15 cellular contexts compared by ENCODE assay signal in the genomic region with DNA sequence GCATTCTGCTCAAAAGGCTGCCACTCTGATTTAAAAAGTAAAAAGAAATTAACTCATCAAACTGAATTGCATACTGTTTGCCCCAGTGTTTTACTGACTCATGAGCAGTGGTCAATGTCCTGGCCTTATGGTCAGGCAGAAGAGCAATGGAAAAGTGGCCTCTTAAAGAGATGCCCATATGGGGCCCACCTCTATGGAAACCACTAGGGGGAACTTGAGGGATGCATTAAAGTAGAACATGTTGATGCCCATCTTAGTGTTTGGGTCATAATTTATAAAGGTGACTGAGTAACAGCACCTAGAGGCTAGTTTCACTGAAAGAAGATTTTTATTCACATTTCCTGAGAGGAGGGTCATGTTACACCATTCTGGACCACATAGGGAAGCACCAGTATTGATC.
DNase-seq lines count a peak whose midpoint lies in the region; ATAC-seq, FAIRE-seq and TF ChIP-seq lines count a peak whose summit lies in the region.
"Had no signal": no experiment of that assay in that cellular context is flagged by ENCODE, and none has a peak within 500 bp of the region (broad histone marks: within the 10 kb centered on the region; RNA-seq: fewer than 3 reads in every experiment).

No MANE protein-coding gene starts in this region.

- no peak overlapping the region for H2BK5ac ChIP-seq in IMR-90 (ENCODE audit: low read depth, low read length, poor library complexity, severe bottlenecking)
- no peak overlapping the region for H2BK5ac ChIP-seq in mesendoderm (ENCODE audit: low read length)

- no peak overlapping the region for H3K14ac ChIP-seq in IMR-90 (replicated peaks; ENCODE audit: low read depth, low read length)

- TF ChIP-seq CTCF in IMR-90 (conservative IDR thresholded peaks at IDR 0.05; ENCODE audit: low read depth, low read length) (peak; percentile 37), brain microvascular endothelial cell (IDR thresholded peaks at IDR 0.05; ENCODE audit: low read depth, low read length, missing control alignments) (peak; percentile 59)

- no peak overlapping the region for H3K27ac Mint-ChIP-seq in T-helper 17 cell
- H3K27ac Mint-ChIP-seq: activated CD4-positive, alpha-beta memory T cell treated with anti-CD3 and anti-CD28 coated beads for 36 hours; activated T-helper 2 cell treated with anti-CD3 and anti-CD28 coated beads, Interferon-gamma antibody, Interleukin-2, Interleukin-4, amounts not matched to agents 10 μg/mL and 5 μg/mL and 100 μg/mL, durations not matched to agents 14 hours and 24 hours and 36 hours; memory B cell had no signal

- no peak overlapping the region for H2BK20ac ChIP-seq in IMR-90 (ENCODE audit: low read depth, low read length)

- H3K4me3 ChIP-seq in IMR-90 (ENCODE audit: insufficient read depth, low read depth, low read length) (no peak overlapping the region), brain microvascular endothelial cell (ENCODE audit: low read depth, low read length) (no peak overlapping the region), mesendoderm (ENCODE audit: low read length) (no peak overlapping the region)
- H3K4me3 ChIP-seq: pancreas, tibial artery had no signal

- in situ Hi-C loops in IMR-90 (cut with MboI; ENCODE audit: low sequenced_read_pairs) = no loop called here
- in situ Hi-C loops in brain microvascular endothelial cell (cut with HindIII; ENCODE audit: low pct_ligation_motif_present, low sequenced_read_pairs) = no loop called here

- dilution Hi-C loops in IMR-90 (cut with HindIII; ENCODE audit: low sequenced_read_pairs, unreplicated experiment) = no loop called here

- H3K9ac ChIP-seq in IMR-90 (ENCODE audit: low read depth, low read length) (no peak overlapping the region), mesendoderm (ENCODE audit: low read length) (no peak overlapping the region)

- H3K27me3 ChIP-seq in IMR-90 (ENCODE audit: control insufficient read depth, insufficient read depth, low read length) = peaks cover 8% of the 10 kb centered on the region
- no peaks in the 10 kb centered on the region for H3K27me3 ChIP-seq in brain microvascular endothelial cell (replicated peaks)
- no peaks in the 10 kb centered on the region for H3K27me3 ChIP-seq in mesendoderm (ENCODE audit: insufficient read depth, low read length, poor library complexity)
- H3K27me3 ChIP-seq: pancreas, tibial artery had no signal

- no peak overlapping the region for H4K91ac ChIP-seq in IMR-90 (ENCODE audit: insufficient read depth, low read depth, low read length)

- peaks cover 28% of the 10 kb centered on the region for H3K27me3 Mint-ChIP-seq in T-helper 17 cell

- DNase-seq in DMS53 (lab: John Stamatoyannopoulos, UW) (peak; percentile 23), DMS53 treated with DMSO at 0.1 percent for 48 hours (lab: John Stamatoyannopoulos, UW; ENCODE audit: unreplicated experiment) (no peak), IMR-90 (peak; percentile 15), brain microvascular endothelial cell (no peak), mesendoderm (peak; percentile 45), GM12892 (ENCODE audit: insufficient read length) (no peak), T-helper 17 cell (no peak), hepatic stellate cell (ENCODE audit: low spot score) (no peak)
- DNase-seq: activated CD4-positive, alpha-beta memory T cell treated with anti-CD3 and anti-CD28 coated beads for 36 hours; DMS79; NCI-H1417 treated with DMSO at 0.1 percent for 48 hours; pancreas; tibial artery had no signal

- intact Hi-C loops in IMR-90 (cut with micrococcal nuclease) = loop anchor here (2.0 kb wide), 1 partner anchor 248 kb away; no protein-coding TSS in a partner anchor

- POLR2A ChIA-PET in IMR-90 (lab: Charles Lee; ENCODE audit: unreplicated experiment) = no interaction called here

- H3K36me3 ChIP-seq in IMR-90 (ENCODE audit: control insufficient read depth, insufficient read depth, low read length) (no peaks in the 10 kb centered on the region), brain microvascular endothelial cell (replicated peaks) (no peaks in the 10 kb centered on the region), mesendoderm (ENCODE audit: control insufficient read depth, insufficient read depth, low read length) (no peaks in the 10 kb centered on the region)
- H3K36me3 ChIP-seq: pancreas, tibial artery had no signal

- H3K9me1 ChIP-seq in IMR-90 (ENCODE audit: insufficient read depth, low read length) = no peaks in the 10 kb centered on the region

- H3K4me1 ChIP-seq in IMR-90 (ENCODE audit: control insufficient read depth, insufficient read depth, low read length) (no peaks in the 10 kb centered on the region), mesendoderm (ENCODE audit: control insufficient read depth, low read depth, low read length) (no peaks in the 10 kb centered on the region)
- H3K4me1 ChIP-seq: pancreas had no signal

- H3K4me2 ChIP-seq in IMR-90 (ENCODE audit: low read depth, low read length) (no peak overlapping the region), mesendoderm (ENCODE audit: low read length) (no peak overlapping the region)

- peaks cover 3% of the 10 kb centered on the region for H3K36me3 Mint-ChIP-seq in T-helper 17 cell (ENCODE audit: low read depth)
- H3K36me3 Mint-ChIP-seq: activated CD4-positive, alpha-beta memory T cell treated with anti-CD3 and anti-CD28 coated beads for 36 hours had no signal

- no peak overlapping the region for H2AFZ ChIP-seq in IMR-90 (replicated peaks; ENCODE audit: low read length, poor library complexity)

- H2AK5ac ChIP-seq in IMR-90 (ENCODE audit: low read depth, low read length) (no peak overlapping the region), mesendoderm (ENCODE audit: low read length) (no peak overlapping the region)

- no peak overlapping the region for H2BK120ac ChIP-seq in IMR-90 (ENCODE audit: low read depth, low read length)
- no peak overlapping the region for H2BK120ac ChIP-seq in mesendoderm (ENCODE audit: low read depth, low read length)

- TF ChIP-seq RAD21 in IMR-90 (IDR thresholded peaks at IDR 0.05; ENCODE audit: low read length) = peak; percentile 46

- no peak overlapping the region for H2BK15ac ChIP-seq in IMR-90 (ENCODE audit: low read depth, low read length)
- no peak overlapping the region for H2BK15ac ChIP-seq in mesendoderm (replicated peaks; ENCODE audit: low read depth)

- no TSS peak for BruUV-seq in IMR-90 (replicated peaks; lab: Mats Ljungman, UMichigan)

- ATAC-seq in IMR-90 (ENCODE audit: low read depth) (peak; percentile 60), T-helper 17 cell (no peak)
- ATAC-seq: pancreas had no signal

- TF ChIP-seq POLR2A in IMR-90 (IDR thresholded peaks at IDR 0.05; ENCODE audit: low read depth, low read length) (no peak), GM12892 (IDR thresholded peaks at IDR 0.05; ENCODE audit: low read depth, low read length) (no peak)

- no peaks in the 10 kb centered on the region for H3K79me1 ChIP-seq in IMR-90 (ENCODE audit: low read depth in 1 of 2, low read length in 2 of 2)
- H3K79me1 ChIP-seq in mesendoderm (ENCODE audit: low read length) = no peaks in the 10 kb centered on the region

- H2AK9ac ChIP-seq in IMR-90 (replicated peaks; ENCODE audit: low read depth, low read length, poor library complexity) = no peak overlapping the region

- no peak for FAIRE-seq in GM12892 (lab: Jason Lieb, UNC)
- FAIRE-seq: pancreas had no signal

- H3K9me3 ChIP-seq in IMR-90 (ENCODE audit: control insufficient read depth, insufficient read depth, low read length) (peaks cover 7% of the 10 kb centered on the region), T-helper 17 cell (ENCODE audit: control insufficient read depth, low read length, poor library complexity, severe bottlenecking) (no peaks in the 10 kb centered on the region)
- H3K9me3 ChIP-seq: pancreas had no signal

- H3K4me1 Mint-ChIP-seq in T-helper 17 cell = no peaks in the 10 kb centered on the region

- H3K4me3 Mint-ChIP-seq in T-helper 17 cell = no peak overlapping the region
- H3K4me3 Mint-ChIP-seq: activated CD4-positive, alpha-beta memory T cell treated with anti-CD3 and anti-CD28 coated beads for 36 hours; memory B cell had no signal

- no peaks in the 10 kb centered on the region for H3K79me2 ChIP-seq in mesendoderm (ENCODE audit: control insufficient read depth, insufficient read depth, low read length)

- H3K23ac ChIP-seq in IMR-90 (ENCODE audit: low read depth, low read length) (no peak overlapping the region), mesendoderm (ENCODE audit: low read length) (no peak overlapping the region)

- H4K8ac ChIP-seq in IMR-90 (ENCODE audit: low read depth in 2 of 2, low read length in 2 of 2) (no peak overlapping the region), mesendoderm (ENCODE audit: low read depth, low read length) (no peak overlapping the region)

- no peaks in the 10 kb centered on the region for H4K20me1 ChIP-seq in IMR-90 (ENCODE audit: insufficient read depth, low read length)

- no peak overlapping the region for H3K56ac ChIP-seq in IMR-90 (ENCODE audit: extremely low read depth, insufficient read depth, low read length)
- no peak overlapping the region for H3K56ac ChIP-seq in mesendoderm (ENCODE audit: low read length)

- CTCF ChIA-PET in IMR-90 (lab: Yijun Ruan, JAX) = no interaction called here

- no peak overlapping the region for H3K18ac ChIP-seq in IMR-90 (ENCODE audit: low read depth, low read length)
- H3K18ac ChIP-seq in mesendoderm (ENCODE audit: low read length) = no peak overlapping the region

- H3K27ac ChIP-seq in IMR-90 (ENCODE audit: insufficient read depth, low read length) (no peak overlapping the region), brain microvascular endothelial cell (no peak overlapping the region), mesendoderm (ENCODE audit: low read depth, low read length) (no peak overlapping the region)
- H3K27ac ChIP-seq: pancreas, tibial artery had no signal

- no peak overlapping the region for H4K5ac ChIP-seq in IMR-90 (ENCODE audit: low read depth, low read length)
- H4K5ac ChIP-seq in mesendoderm (ENCODE audit: low read length) = no peak overlapping the region

- no peak overlapping the region for H3K4ac ChIP-seq in IMR-90 (ENCODE audit: low read depth, low read length)
- no peak overlapping the region for H3K4ac ChIP-seq in mesendoderm (ENCODE audit: low read depth, low read length)

TF ChIP-seq in IMR-90, 13 proteins besides CTCF, POLR2A, EP300 and RAD21:
- TF ChIP-seq MXI1 (IDR thresholded peaks at IDR 0.05; ENCODE audit: borderline replicate concordance, low read depth, low read length) = no peak
- peak; percentile 28; the same call in 1 of the 2 replicates for TF ChIP-seq SMC3 (IDR thresholded peaks at IDR 0.05; ENCODE audit: low read depth, low read length)

Comparison
In these comparisons a context has a peak if more than half of its experiments do, and no peak if none do; other contexts are left out.
1. DNase-seq: peak in DMS53 (single experiment), IMR-90 (single experiment) and mesendoderm (single experiment); none in DMS53 treated with DMSO at 0.1 percent for 48 hours (single experiment), brain microvascular endothelial cell (single experiment), GM12892 (single experiment), T-helper 17 cell (0 of 3) and hepatic stellate cell (single experiment).